In genomic region chr17:19460695-19461094, GRCh38 we compare ENCODE assay signal across 13 cellular contexts. TPM values are rescaled to one million over a fixed set of nuclear protein-coding genes. Genes with fewer than 3 reads are reported as not detected.
DNase-seq lines count a peak whose midpoint lies in the region; ATAC-seq and TF ChIP-seq lines count a peak whose summit lies in the region.
"Had no signal": no experiment of that assay in that cellular context is flagged by ENCODE, and none has a peak within 500 bp of the region (broad histone marks: within the 10 kb centered on the region; RNA-seq: fewer than 3 reads in every experiment).

No MANE protein-coding gene starts in this region.

- no peaks in the 10 kb centered on the region for H3K36me3 ChIP-seq in GM23248 (ENCODE audit: low read depth)
- H3K36me3 ChIP-seq: prostate gland had no signal

- in situ Hi-C loops in GM23248 (cut with MboI), result no loop called here

- no peak for TF ChIP-seq CTCF in WTC11 (IDR thresholded peaks at IDR 0.05)

- peaks cover 13% of the 10 kb centered on the region; the same call in 1 of the 2 replicates for H3K27me3 ChIP-seq in GM23248 (replicated peaks; ENCODE audit: insufficient read depth)

- peak; percentile 24 for DNase-seq in GM23248
- DNase-seq in WTC11 (ENCODE audit: low spot score), result no peak
- DNase-seq in hippocampal formation (lab: John Stamatoyannopoulos, UW), result peak; percentile 38 to 45
- peak; percentile 73 for DNase-seq in putamen (ENCODE audit: low spot score)
- no peak for DNase-seq in NK-92 treated with Interleukin-12 subunit alpha and Interleukin-12 subunit beta, amount 100 ng/mL, for 24 hours (lab: John Stamatoyannopoulos, UW)
- DNase-seq in germinal center (ENCODE audit: low spot score), result no peak
- DNase-seq in foreskin melanocyte, result no peak
- no peak for DNase-seq in NCI-H2171 treated with DMSO at 0.1 percent for 48 hours (lab: John Stamatoyannopoulos, UW)
- DNase-seq: activated CD8-positive, alpha-beta memory T cell treated with anti-CD3 and anti-CD28 coated beads, Interleukin-2, amount 50 U/mL, for 48 hours; stimulated activated CD4-positive, alpha-beta T cell treated with anti-CD3 and anti-CD28 coated beads, Interleukin-4, amount 100 ng/mL, for 1 hour; stimulated activated naive CD8-positive, alpha-beta T cell treated with anti-CD3 and anti-CD28 coated beads, Interleukin-15, Interleukin-2, amounts not matched to agents 100 U/mL and 50 U/mL, for 24 hours had no signal

- no peak overlapping the region for H2AFZ ChIP-seq in GM23248

- H3K9me2 ChIP-seq in GM23248 (ENCODE audit: insufficient read depth), result no peaks in the 10 kb centered on the region

- no peak overlapping the region for H3K27ac ChIP-seq in GM23248
- H3K27ac ChIP-seq: prostate gland had no signal

- no peaks in the 10 kb centered on the region for H3K9me3 Mint-ChIP-seq in WTC11

- CTCF ChIA-PET in WTC11 (lab: Charles Lee), result interaction anchor here (0.9 to 4.4 kb wide), 9 partner anchors 13 to 302 kb away, joined by 3 to 40 read pairs (median 3); partner anchors contain the start of gene B9D1

- no peaks in the 10 kb centered on the region for H3K79me2 ChIP-seq in GM23248 (ENCODE audit: insufficient read depth)

- ATAC-seq in WTC11, result peak; percentile 9
- ATAC-seq: stimulated activated naive CD8-positive, alpha-beta T cell treated with anti-CD3 and anti-CD28 coated beads, Interleukin-15, Interleukin-2, amounts not matched to agents 100 U/mL and 50 U/mL, for 24 hours had no signal

- H3K4me3 ChIP-seq in GM23248, result no peak overlapping the region
- H3K4me3 ChIP-seq: lung, prostate gland had no signal

- no peaks in the 10 kb centered on the region for H3K4me1 ChIP-seq in GM23248 (ENCODE audit: insufficient read depth)
- H3K4me1 ChIP-seq: prostate gland had no signal

- no peak overlapping the region for H3K4me2 ChIP-seq in GM23248 (ENCODE audit: unreplicated experiment)

- H3F3A ChIP-seq in GM23248 (ENCODE audit: insufficient read depth), result no peaks in the 10 kb centered on the region

- no peaks in the 10 kb centered on the region for H3K36me3 Mint-ChIP-seq in WTC11

- H3K4me3 Mint-ChIP-seq in WTC11, result peak overlapping the region; percentile 21

- H3K27me3 Mint-ChIP-seq in WTC11 (ENCODE audit: low read depth), result no peaks in the 10 kb centered on the region

- H3K27ac Mint-ChIP-seq in WTC11, result peak overlapping the region; percentile 83

- POLR2A ChIA-PET in WTC11 (lab: Charles Lee), result interaction anchor here (1.0 to 2.0 kb wide), 3 partner anchors 82 to 188 kb away, joined by 4 to 5 read pairs (median 4); partner anchors contain the start of genes ALDH3A2, B9D1 and MAPK7

- H3K4me1 Mint-ChIP-seq in WTC11, result peaks cover 90% of the 10 kb centered on the region

- no peaks in the 10 kb centered on the region for H3K9me3 ChIP-seq in GM23248 (ENCODE audit: low read depth)
- H3K9me3 ChIP-seq: prostate gland had no signal

- no peaks in the 10 kb centered on the region for H4K20me1 ChIP-seq in GM23248 (ENCODE audit: insufficient read depth)

- no peak overlapping the region for H3K9ac ChIP-seq in GM23248

- WGBS in GM23248 (ENCODE audit: low coverage in 1 of 2, low lambda C conversion rate in 2 of 2, missing lambda C conversion rate in 2 of 2), 2 experiments, result 49 to 53% methylated on average over 3 of the region's 3 CpGs

TF ChIP-seq in WTC11, 78 proteins besides CTCF, POLR2A, EP300 and RAD21:
- TF ChIP-seq NR2C2 (CRISPR knock-in tag; IDR thresholded peaks at IDR 0.05) (no peak), MYBL2 (CRISPR knock-in tag; IDR thresholded peaks at IDR 0.05) (no peak)

RNA-seq across cellular contexts. Expression of gene RNF112, which starts 49.7 kb away (rescaled TPM):
- total RNA-seq in GM23248 (2014; rRNA removed; shearing (Covaris generic)), result 7.8 and 9.1 TPM in 2 replicates
- 0.75 and 0.83 TPM in 2 replicates for polyA plus RNA-seq in GM23248 (2016; fragmentation: Nextera tagmentation; extraction: Ambion mirVana)
- total RNA-seq in WTC11 (2021), result 4.5 to 5.1 TPM (median 4.9 TPM) in 3 replicates

Comparison
In these comparisons a context has a peak if more than half of its experiments do, and no peak if none do; other contexts are left out.
1. DNase-seq: peak in GM23248 (single experiment), hippocampal formation (2 of 2) and putamen (single experiment); none in WTC11 (single experiment), NK-92 treated with Interleukin-12 subunit alpha and Interleukin-12 subunit beta, amount 100 ng/mL, for 24 hours (single experiment), germinal center (single experiment), foreskin melanocyte (single experiment) and NCI-H2171 treated with DMSO at 0.1 percent for 48 hours (single experiment).